Comparison of ENCODE assay signal across 17 cellular contexts in the genomic region with DNA sequence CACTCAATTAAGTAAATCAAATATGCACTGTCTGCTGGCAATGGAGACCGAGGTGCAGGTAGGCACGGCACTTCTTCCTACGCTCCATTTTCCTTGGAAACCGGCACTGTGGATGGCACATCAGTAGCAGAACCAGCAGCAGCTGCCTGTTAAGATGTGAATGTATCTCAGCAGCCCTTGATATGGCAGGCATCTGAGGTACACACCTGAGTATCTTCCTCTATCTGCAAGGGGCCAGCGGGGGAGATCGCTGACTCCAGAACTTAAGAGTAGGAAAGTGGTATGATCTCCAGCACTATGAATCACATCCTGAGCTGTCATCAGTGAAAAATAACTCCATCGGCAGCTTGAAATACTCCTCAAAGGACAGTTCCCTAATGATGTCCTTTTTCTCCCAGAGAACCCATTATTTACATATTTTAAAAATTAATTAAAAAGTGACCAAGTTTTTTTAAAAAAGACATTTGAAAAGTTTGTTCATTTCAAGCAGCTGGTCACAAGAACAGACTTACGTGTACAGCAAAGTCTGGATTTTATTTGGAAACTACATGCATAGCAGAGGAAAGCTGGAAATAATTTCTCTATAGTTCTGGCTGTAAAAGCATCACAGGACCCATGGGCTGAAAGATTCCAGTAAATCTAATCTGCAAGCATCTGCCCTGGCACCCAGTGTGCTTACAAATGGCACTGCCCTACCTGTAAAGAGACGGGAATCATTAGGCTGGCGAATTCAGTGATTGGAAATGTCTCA.
DNase-seq lines count a peak whose midpoint lies in the region; ATAC-seq and TF ChIP-seq lines count a peak whose summit lies in the region.
"Had no signal": no experiment of that assay in that cellular context is flagged by ENCODE, and none has a peak within 500 bp of the region (broad histone marks: within the 10 kb centered on the region; RNA-seq: fewer than 3 reads in every experiment).

No MANE protein-coding gene starts in this region.

- H3K27me3 ChIP-seq in RWPE2 (ENCODE audit: insufficient read depth, poor library complexity, severe bottlenecking) (no peaks in the 10 kb centered on the region), fibroblast of lung (ENCODE audit: control insufficient read depth, insufficient read depth, low read length) (no peaks in the 10 kb centered on the region), skeletal muscle tissue (ENCODE audit: control insufficient read depth in 3 of 3, insufficient read depth in 3 of 3, low read length in 3 of 3) (no peaks in the 10 kb centered on the region)

- POLR2A ChIA-PET in HEK293T (lab: Yijun Ruan, JAX) = no interaction called here

- H3K79me2 ChIP-seq in fibroblast of lung (ENCODE audit: control insufficient read depth, insufficient read depth, low read length) = no peaks in the 10 kb centered on the region

- H3K9me3 ChIP-seq in RWPE2 (ENCODE audit: severe bottlenecking) = no peaks in the 10 kb centered on the region
- no peaks in the 10 kb centered on the region for H3K9me3 ChIP-seq in fibroblast of lung (ENCODE audit: control insufficient read depth, insufficient read depth, low read depth, low read length)
- H3K9me3 ChIP-seq in skeletal muscle tissue (ENCODE audit: control insufficient read depth in 3 of 3, low read length in 3 of 3) = no peaks in the 10 kb centered on the region
- H3K9me3 ChIP-seq: lower lobe of right lung had no signal

- H3K4me1 ChIP-seq in RWPE2 (ENCODE audit: insufficient read depth, poor library complexity, severe bottlenecking) (peaks cover 7% of the 10 kb centered on the region), fibroblast of lung (ENCODE audit: control insufficient read depth, extremely low read depth, insufficient read depth, low read length) (peaks cover 3% of the 10 kb centered on the region), skeletal muscle tissue (ENCODE audit: control insufficient read depth in 3 of 3, insufficient read depth in 3 of 3, low read length in 3 of 3) (peaks cover 0 to 3% (median 0%) of the 10 kb centered on the region in 3 donors)
- H3K4me1 ChIP-seq: lower lobe of right lung had no signal

- H4K20me1 ChIP-seq in fibroblast of lung (ENCODE audit: control insufficient read depth, extremely low read depth, insufficient read depth, low read length) = no peaks in the 10 kb centered on the region

- H3K27ac ChIP-seq in RWPE2 (ENCODE audit: poor library complexity, severe bottlenecking) = peak overlapping the region; percentile 10
- no peak overlapping the region for H3K27ac ChIP-seq in fibroblast of lung (ENCODE audit: insufficient read depth, low read length)
- H3K27ac ChIP-seq in skeletal muscle tissue (ENCODE audit: low read depth, low read length) = no peak overlapping the region
- H3K27ac ChIP-seq: lower lobe of right lung, WERI-Rb-1 had no signal

- peak; percentile 47 for DNase-seq in GM03348 (ENCODE audit: low spot score)
- DNase-seq in RWPE2 (ENCODE audit: low spot score) = no peak
- peak; percentile 45 to 80 for DNase-seq in fibroblast of lung (ENCODE audit: low read depth in 2 of 2)
- DNase-seq in NOMO-1 (lab: John Stamatoyannopoulos, UW; ENCODE audit: unreplicated experiment in 2 of 2) = no peak
- no peak for DNase-seq in HEK293T (ENCODE audit: extremely low spot score)
- DNase-seq: amygdala; CD4-positive, CD25-positive, alpha-beta regulatory T cell; lower lobe of right lung; naive B cell; NCI-H2029 treated with DMSO at 0.1 percent for 48 hours; NCI-H526; stimulated activated CD4-positive, alpha-beta T cell treated with anti-CD3 and anti-CD28 coated beads, Interleukin-1b, Interleukin-23, amount 100 ng/mL, for 48 hours; WERI-Rb-1 had no signal

- no peak overlapping the region for H2AFZ ChIP-seq in fibroblast of lung (ENCODE audit: low read length)

- no peaks in the 10 kb centered on the region for H3K36me3 ChIP-seq in RWPE2 (ENCODE audit: low read depth)
- H3K36me3 ChIP-seq in fibroblast of lung (ENCODE audit: control insufficient read depth, insufficient read depth, low read length) = no peaks in the 10 kb centered on the region
- no peaks in the 10 kb centered on the region for H3K36me3 ChIP-seq in skeletal muscle tissue (ENCODE audit: control insufficient read depth in 3 of 3, insufficient read depth in 3 of 3, low read length in 3 of 3)
- H3K36me3 ChIP-seq: lower lobe of right lung, WERI-Rb-1 had no signal

- no peak overlapping the region for H3K4me3 ChIP-seq in RWPE2 (ENCODE audit: severe bottlenecking)
- no peak overlapping the region for H3K4me3 ChIP-seq in fibroblast of lung (replicated peaks in 1 of 4; ENCODE audit: control extremely low read depth in 1 of 4, insufficient read depth in 1 of 4, low read depth in 3 of 4, low read length in 4 of 4)
- H3K4me3 ChIP-seq in skeletal muscle tissue (ENCODE audit: low read length in 3 of 3) = peak overlapping the region in 2 of 3 donors; percentile 13 to 48
- H3K4me3 ChIP-seq: lower lobe of right lung had no signal

- no peak for TF ChIP-seq CTCF in RWPE2 (IDR thresholded peaks at IDR 0.05; ENCODE audit: poor library complexity, severe bottlenecking)
- TF ChIP-seq CTCF in fibroblast of lung (conservative IDR thresholded peaks at IDR 0.05 in 1 of 2, IDR thresholded peaks at IDR 0.05 in 1 of 2; ENCODE audit: low read depth in 1 of 2, low read length in 2 of 2) = no peak

- CTCF ChIA-PET in HEK293T (lab: Yijun Ruan, JAX) = no interaction called here

- H3K9ac ChIP-seq in fibroblast of lung (ENCODE audit: insufficient read depth, low read length) = no peak overlapping the region
- H3K9ac ChIP-seq in skeletal muscle tissue (ENCODE audit: low read depth in 1 of 3, low read length in 3 of 3) = no peak overlapping the region

- H3K4me2 ChIP-seq in fibroblast of lung (ENCODE audit: extremely low read depth, insufficient read depth, low read length) = no peak overlapping the region

- ATAC-seq in RWPE2 (ENCODE audit: low read depth) (peak; percentile 67; the same call in 2 of the 3 replicates), GM18868 (IDR thresholded peaks at IDR 0.05; ENCODE audit: unreplicated experiment) (no peak)
- ATAC-seq: esophagus mucosa, lower lobe of right lung, Panc1 had no signal

TF ChIP-seq in HEK293T, 16 proteins besides CTCF, POLR2A, EP300 and RAD21:
- TF ChIP-seq FOXK2 (IDR thresholded peaks at IDR 0.05) (no peak), HDGF (IDR thresholded peaks at IDR 0.05; ENCODE audit: borderline replicate concordance) (no peak), BHLHE40 (IDR thresholded peaks at IDR 0.05; ENCODE audit: borderline replicate concordance) (no peak)

Comparison
In these comparisons a context has a peak if more than half of its experiments do, and no peak if none do; other contexts are left out.
1. DNase-seq: peak in GM03348 (single experiment) and fibroblast of lung (2 of 2); none in RWPE2 (single experiment), NOMO-1 (0 of 2) and HEK293T (single experiment).
2. H3K4me3 ChIP-seq: peak in skeletal muscle tissue (2 of 3); none in RWPE2 (single experiment) and fibroblast of lung (0 of 4).